9 cellular contexts compared by ENCODE assay signal in genomic region chr5:147805030-147805454, GRCh38. TPM values are rescaled to one million over a fixed set of nuclear protein-coding genes. Genes with fewer than 3 reads are reported as not detected.
DNase-seq lines count a peak whose midpoint lies in the region; ATAC-seq and TF ChIP-seq lines count a peak whose summit lies in the region.
"Had no signal": no experiment of that assay in that cellular context is flagged by ENCODE, and none has a peak within 500 bp of the region (broad histone marks: within the 10 kb centered on the region; RNA-seq: fewer than 3 reads in every experiment).

No MANE protein-coding gene starts in this region.

- H3K4me1 Mint-ChIP-seq in T-cell: peaks cover 7 to 19% (median 9%) of the 10 kb centered on the region in 3 donors

- WGBS in spleen, 5 donors: 16 to 29% (median 20%) methylated on average over 6 of the region's 6 CpGs

- H3K27me3 ChIP-seq in spleen (replicated peaks in 1 of 7): peaks cover 0 to 28% (median 0%) of the 10 kb centered on the region in 7 donors

- POLR2A ChIA-PET in T-cell (lab: Charles Lee): interaction anchor here in 1 of 2 donors (0.6 kb wide), 1 partner anchor 38 kb away, joined by 4 read pairs; no protein-coding TSS in a partner anchor

- H3K9me3 Mint-ChIP-seq in T-cell: no peaks in the 10 kb centered on the region

- ATAC-seq in GM19043 (IDR thresholded peaks at IDR 0.05; ENCODE audit: low read depth, unreplicated experiment): peak; percentile 80
- peak; percentile 94 for ATAC-seq in HG03175 (IDR thresholded peaks at IDR 0.05; ENCODE audit: unreplicated experiment)
- ATAC-seq in T-cell (replicated peaks in 1 of 4): peak in 3 of 4 experiments; percentile 51 to 75 (median 73)

- H3K9me3 ChIP-seq in spleen: no peaks in the 10 kb centered on the region

- peaks cover 0 to 3% of the 10 kb centered on the region in 2 donors for H3K27me3 Mint-ChIP-seq in T-cell

- H3K4me3 ChIP-seq in spleen: peak overlapping the region in 1 of 8 donors; percentile 26
- H3K4me3 ChIP-seq in coronary artery: no peak overlapping the region

- CTCF ChIA-PET in T-cell (lab: Charles Lee): interaction anchor here (0.6 to 1.0 kb wide), 4 partner anchors 18 to 1954 kb away, joined by 3 to 5 read pairs (median 4); partner anchors contain the start of gene JAKMIP2 (in 1 of the 2)

- peaks cover 0 to 21% (median 11%) of the 10 kb centered on the region in 6 donors for H3K4me1 ChIP-seq in spleen

- H3K4me3 Mint-ChIP-seq in T-cell: no peak overlapping the region

- DNase-seq in AML-193 (lab: John Stamatoyannopoulos, UW) (peak; percentile 95 to 97), T-cell (peak in 29 of 34 experiments; percentile 6 to 67 (median 30)), spleen (peak; percentile 84), coronary artery (ENCODE audit: low spot score) (no peak), putamen (ENCODE audit: low spot score) (no peak)
- no peak for DNase-seq in activated effector memory CD4-positive, alpha-beta T cell treated with anti-CD3 and anti-CD28 coated beads, Interleukin-2, amount 50 U/mL, for 16 hours

- no peaks in the 10 kb centered on the region for H3K36me3 ChIP-seq in spleen

- TF ChIP-seq CTCF in spleen (IDR thresholded peaks at IDR 0.05 in 8 of 11, conservative IDR thresholded peaks at IDR 0.05 in 3 of 11): no peak
- TF ChIP-seq CTCF in coronary artery (IDR thresholded peaks at IDR 0.05): no peak

- TF ChIP-seq POLR2A in spleen (IDR thresholded peaks at IDR 0.05): no peak

- no peaks in the 10 kb centered on the region for H3K36me3 Mint-ChIP-seq in T-cell

- intact Hi-C loops in spleen (cut with DNase I; ENCODE audit: low total_unique reads): no loop called here

- H3K27ac Mint-ChIP-seq in T-cell: peak overlapping the region in 1 of 2 donors; percentile 17

- H3K27ac ChIP-seq in spleen (peak overlapping the region in 5 of 8 donors; percentile 22 to 78 (median 66)), coronary artery (no peak overlapping the region)

RNA-seq across cellular contexts. Expression of gene JAKMIP2, which starts 22.5 kb away (rescaled TPM):
- total RNA-seq in T-cell (1 to 10 TPM; 1.8 to 8.3 (median 5.7) TPM), spleen (1 to 10 TPM in 6 of 7 donors, under 1 TPM in 1; 0.59 to 2.4 (median 1.7) TPM)
- under 1 TPM; 0.09 to 0.49 (median 0.19) TPM for polyA plus RNA-seq in spleen

RNA-seq across cellular contexts. Expression of gene SPINK1, which starts 26.4 kb away (rescaled TPM):
- total RNA-seq in T-cell (1 to 10 TPM in 3 of 5 donors, not detected in 2; 7.4 to 8.8 (median 8.8) TPM), spleen (1 to 10 TPM in 2 of 7 donors, not detected in 5; 1.9 to 7.1 TPM)
- under 1 TPM; 0.38 to 0.99 (median 0.65) TPM for polyA plus RNA-seq in spleen
- total RNA-seq: subcutaneous adipose tissue had no signal

Comparison
In these comparisons a context has a peak if more than half of its experiments do, and no peak if none do; other contexts are left out.
1. DNase-seq: peak in AML-193 (2 of 2), T-cell (29 of 34) and spleen (single experiment); none in activated effector memory CD4-positive, alpha-beta T cell treated with anti-CD3 and anti-CD28 coated beads, Interleukin-2, amount 50 U/mL, for 16 hours (single experiment), coronary artery (single experiment) and putamen (single experiment).
2. H3K27ac ChIP-seq: peak in spleen (5 of 8); none in coronary artery (0 of 2).
3. Peak in every context shown above with its lines, with median percentiles within 50 percentile points of each other: ATAC-seq.